In the genomic region with DNA sequence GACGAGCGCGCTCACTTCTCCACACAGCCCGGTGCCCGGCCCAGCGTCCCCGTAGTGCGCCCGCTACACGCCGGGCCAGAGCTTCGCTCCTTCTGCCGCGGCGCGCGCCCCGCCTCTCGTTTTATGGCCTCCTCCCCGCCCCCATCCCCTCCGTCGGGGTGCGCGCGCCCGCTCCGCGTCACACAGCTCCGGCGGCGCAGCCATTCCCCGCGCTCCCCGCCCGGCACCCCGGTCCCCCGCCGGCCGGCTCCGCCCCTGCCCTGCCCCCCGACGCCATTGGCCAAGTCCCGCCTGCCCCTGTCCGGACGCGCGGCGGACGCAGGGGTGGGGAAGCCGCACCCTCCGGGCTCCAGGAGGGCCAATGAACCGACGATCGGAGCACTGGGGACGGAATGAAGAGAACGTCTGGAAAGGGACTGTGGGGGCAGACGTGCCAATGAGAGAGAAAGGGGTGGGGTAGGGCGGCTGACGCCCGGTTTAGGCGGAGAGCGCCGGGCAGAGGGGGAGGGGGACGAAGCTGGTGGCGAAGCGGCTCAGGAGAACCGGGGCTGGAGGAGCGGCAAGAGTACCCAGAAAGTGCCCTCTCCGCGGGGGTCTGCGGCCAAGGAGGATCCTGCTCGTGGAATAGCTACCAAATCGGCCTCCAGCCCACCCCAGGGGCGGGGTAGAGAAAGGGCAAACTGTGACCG, we compare ENCODE assay signal across 8 cellular contexts.
DNase-seq lines count a peak whose midpoint lies in the region; ATAC-seq and TF ChIP-seq lines count a peak whose summit lies in the region.

A gene with protein sequence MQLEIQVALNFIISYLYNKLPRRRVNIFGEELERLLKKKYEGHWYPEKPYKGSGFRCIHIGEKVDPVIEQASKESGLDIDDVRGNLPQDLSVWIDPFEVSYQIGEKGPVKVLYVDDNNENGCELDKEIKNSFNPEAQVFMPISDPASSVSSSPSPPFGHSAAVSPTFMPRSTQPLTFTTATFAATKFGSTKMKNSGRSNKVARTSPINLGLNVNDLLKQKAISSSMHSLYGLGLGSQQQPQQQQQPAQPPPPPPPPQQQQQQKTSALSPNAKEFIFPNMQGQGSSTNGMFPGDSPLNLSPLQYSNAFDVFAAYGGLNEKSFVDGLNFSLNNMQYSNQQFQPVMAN (minus strand): TSS at position 94 of the 689 bp plus-strand sequence. CDS start 2,337 bp downstream, outside the sequence.

- peak; percentile 100 for TF ChIP-seq POLR2A in GM19193 (IDR thresholded peaks at IDR 0.05; ENCODE audit: extremely low read depth, insufficient read depth, insufficient read length)

- peak; percentile 99 for DNase-seq in Ammon's horn (ENCODE audit: low spot score)
- DNase-seq in NCI-H510A (lab: John Stamatoyannopoulos, UW), result peak; percentile 98
- peak; percentile 93 for DNase-seq in activated CD4-positive, alpha-beta T cell treated with anti-CD3 and anti-CD28 coated beads for 1 hour
- peak; percentile 88 to 92 for DNase-seq in cerebellar nuclear complex (lab: John Stamatoyannopoulos, UW)
- peak; percentile 91 for DNase-seq in kidney glomerular epithelial cell (lab: John Stamatoyannopoulos, UW)
- peak; percentile 93 to 96 for DNase-seq in stimulated activated CD4-positive, alpha-beta T cell treated with anti-CD3 and anti-CD28 coated beads, Interleukin-15, amount 100 ng/mL, for 48 hours (ENCODE audit: low read depth in 2 of 2)

- ATAC-seq in HG03432 (IDR thresholded peaks at IDR 0.05; ENCODE audit: unreplicated experiment), result peak; percentile 65

Comparison
In these comparisons a context has a peak if more than half of its experiments do, and no peak if none do; other contexts are left out.
1. Peak in every context shown above with its lines: DNase-seq and ATAC-seq.